1 cellular context compared by ENCODE assay signal in genomic region chr1:147515046-147515869, GRCh38.
TF ChIP-seq lines count a peak whose summit lies in the region.

No MANE protein-coding gene starts in this region.

TF ChIP-seq in GM23338, 12 proteins besides CTCF, POLR2A, EP300 and RAD21 (continued from another document):
- TF ChIP-seq ETS1 (IDR thresholded peaks at IDR 0.05) (no peak), JUNB (IDR thresholded peaks at IDR 0.05; ENCODE audit: unreplicated experiment) (no peak)
